Comparison of ENCODE assay signal across 21 cellular contexts in the genomic region with DNA sequence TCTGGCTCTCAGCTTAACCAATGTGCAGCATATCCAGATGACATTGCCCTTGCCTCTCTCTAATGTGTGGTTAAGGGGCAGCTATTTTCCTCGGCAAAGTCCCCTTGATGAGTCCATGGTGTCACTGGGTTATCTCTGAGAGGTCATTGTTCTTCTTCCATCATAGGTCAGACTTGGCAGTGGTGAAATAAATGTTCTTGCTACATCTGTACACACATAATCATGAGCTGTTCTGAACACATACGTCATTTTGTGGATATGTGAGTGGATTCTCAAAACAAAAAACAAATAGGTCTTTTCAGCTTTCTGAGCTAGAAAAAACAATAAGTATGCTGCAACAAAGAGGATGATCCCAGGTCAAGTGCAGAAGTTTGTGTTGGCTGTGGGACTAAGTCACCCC.
A peak's percentile ranks its signal among the peaks of the same experiment; 100 is the strongest.
DNase-seq lines count a peak whose midpoint lies in the region; ATAC-seq lines count a peak whose summit lies in the region.
"Had no signal": no experiment of that assay in that cellular context is flagged by ENCODE, and none has a peak within 500 bp of the region (broad histone marks: within the 10 kb centered on the region; RNA-seq: fewer than 3 reads in every experiment).

No MANE protein-coding gene starts in this region.

- H2AFZ ChIP-seq in trophoblast cell (ENCODE audit: insufficient read depth, low read length, poor library complexity), result no peak overlapping the region

- no peaks in the 10 kb centered on the region for H3K79me1 ChIP-seq in trophoblast cell (ENCODE audit: low read length)

- no peak overlapping the region for H3K14ac ChIP-seq in trophoblast cell (ENCODE audit: low read length)

- ATAC-seq in right cardiac atrium (no peak), HG02970 (IDR thresholded peaks at IDR 0.05; ENCODE audit: low FRiP score, unreplicated experiment) (no peak), GM18511 (IDR thresholded peaks at IDR 0.05; ENCODE audit: unreplicated experiment) (no peak)

- no peak overlapping the region for H2BK120ac ChIP-seq in trophoblast cell (ENCODE audit: insufficient read depth, low read length, poor library complexity)

- no peak overlapping the region for H3K4ac ChIP-seq in trophoblast cell (ENCODE audit: low read depth, low read length)

- no peak overlapping the region for H3K4me3 ChIP-seq in trophoblast cell (ENCODE audit: low read depth, low read length)
- H3K4me3 ChIP-seq in right cardiac atrium (ENCODE audit: low read length), result no peak overlapping the region

- H3K36me3 ChIP-seq in trophoblast cell (ENCODE audit: control insufficient read depth in 1 of 2, insufficient read depth in 2 of 2, low read length in 2 of 2), result no peaks in the 10 kb centered on the region

- intact Hi-C loops in right cardiac atrium (cut with DNase I), result no loop called here

- H3K18ac ChIP-seq in trophoblast cell (ENCODE audit: low read length), result no peak overlapping the region

- no peak overlapping the region for H3K23ac ChIP-seq in trophoblast cell (ENCODE audit: low read length)

- H3K9ac ChIP-seq in trophoblast cell (ENCODE audit: low read length), result no peak overlapping the region
- H3K9ac ChIP-seq: KMS-11, SK-N-SH had no signal

- no peak overlapping the region for H4K91ac ChIP-seq in trophoblast cell (ENCODE audit: low read depth, low read length)

- no peak overlapping the region for H2AK5ac ChIP-seq in trophoblast cell (ENCODE audit: low read length)

- H4K12ac ChIP-seq in trophoblast cell (ENCODE audit: low read depth, low read length), result no peak overlapping the region

- H2BK5ac ChIP-seq in trophoblast cell (ENCODE audit: low read depth, low read length, poor library complexity), result no peak overlapping the region

- H3K79me2 ChIP-seq in trophoblast cell (ENCODE audit: control insufficient read depth, insufficient read depth, low read length, poor library complexity), result no peaks in the 10 kb centered on the region

- no CpG with 5 or more reads among the region's 2 CpGs for WGBS in trophoblast cell (ENCODE audit: extremely low coverage, insufficient coverage, insufficient read length)
- WGBS in right cardiac atrium, result 53% methylated on average over 2 of the region's 2 CpGs

- H4K8ac ChIP-seq in trophoblast cell (ENCODE audit: low read depth, low read length), result no peak overlapping the region

- H3K4me1 ChIP-seq in trophoblast cell (ENCODE audit: control insufficient read depth in 1 of 2, insufficient read depth in 2 of 2, low read length in 2 of 2) (no peaks in the 10 kb centered on the region), right cardiac atrium (ENCODE audit: control insufficient read depth, insufficient read depth, low read length) (no peaks in the 10 kb centered on the region)
- H3K4me1 ChIP-seq: Caco-2 had no signal

- DNase-seq in iris pigment epithelial cell (ENCODE audit: low read depth), result peak; percentile 5
- DNase-seq in middle frontal gyrus (ENCODE audit: extremely low spot score, low spot score), result peak; percentile 44
- DNase-seq in trophoblast cell, result no peak
- no peak for DNase-seq in right cardiac atrium
- DNase-seq: AML-193, Caco-2, DMS153, GDM1, H7, MV-4-11, NCI-H1694 treated with DMSO at 0.1 percent for 48 hours, NCI-H2227 treated with DMSO at 0.1 percent for 48 hours, NCI-H510A treated with DMSO at 0.1 percent for 48 hours, NCI-H774, OCI-M1, Right ventricle myocardium superior, SK-N-SH had no signal

- H3K27me3 ChIP-seq in trophoblast cell (ENCODE audit: insufficient read depth, low read length), result no peaks in the 10 kb centered on the region
- H3K27me3 ChIP-seq in right cardiac atrium (ENCODE audit: control insufficient read depth, insufficient read depth), result no peaks in the 10 kb centered on the region

- H3K4me2 ChIP-seq in trophoblast cell (ENCODE audit: low read length), result no peak overlapping the region
- H3K4me2 ChIP-seq: KMS-11, SK-N-SH had no signal

- H2BK12ac ChIP-seq in trophoblast cell (ENCODE audit: low read length), result no peak overlapping the region

- H3K9me3 ChIP-seq in trophoblast cell (ENCODE audit: insufficient read depth, low read depth, low read length) (no peaks in the 10 kb centered on the region), right cardiac atrium (ENCODE audit: control insufficient read depth, low read length) (no peaks in the 10 kb centered on the region)
- H3K9me3 ChIP-seq: Caco-2, SK-N-SH had no signal

- H3K27ac ChIP-seq in cingulate gyrus (ENCODE audit: low read depth, low read length) (peak overlapping the region; percentile 88), trophoblast cell (ENCODE audit: low read depth, low read length) (no peak overlapping the region), right cardiac atrium (ENCODE audit: low read length) (no peak overlapping the region)
- H3K27ac ChIP-seq: KMS-11 had no signal

Comparison
In these comparisons a context has a peak if more than half of its experiments do, and no peak if none do; other contexts are left out.
1. DNase-seq: peak in iris pigment epithelial cell (single experiment) and middle frontal gyrus (single experiment); none in trophoblast cell (0 of 2) and right cardiac atrium (0 of 3).